Comparison of ENCODE assay signal across 9 cellular contexts in the genomic region with DNA sequence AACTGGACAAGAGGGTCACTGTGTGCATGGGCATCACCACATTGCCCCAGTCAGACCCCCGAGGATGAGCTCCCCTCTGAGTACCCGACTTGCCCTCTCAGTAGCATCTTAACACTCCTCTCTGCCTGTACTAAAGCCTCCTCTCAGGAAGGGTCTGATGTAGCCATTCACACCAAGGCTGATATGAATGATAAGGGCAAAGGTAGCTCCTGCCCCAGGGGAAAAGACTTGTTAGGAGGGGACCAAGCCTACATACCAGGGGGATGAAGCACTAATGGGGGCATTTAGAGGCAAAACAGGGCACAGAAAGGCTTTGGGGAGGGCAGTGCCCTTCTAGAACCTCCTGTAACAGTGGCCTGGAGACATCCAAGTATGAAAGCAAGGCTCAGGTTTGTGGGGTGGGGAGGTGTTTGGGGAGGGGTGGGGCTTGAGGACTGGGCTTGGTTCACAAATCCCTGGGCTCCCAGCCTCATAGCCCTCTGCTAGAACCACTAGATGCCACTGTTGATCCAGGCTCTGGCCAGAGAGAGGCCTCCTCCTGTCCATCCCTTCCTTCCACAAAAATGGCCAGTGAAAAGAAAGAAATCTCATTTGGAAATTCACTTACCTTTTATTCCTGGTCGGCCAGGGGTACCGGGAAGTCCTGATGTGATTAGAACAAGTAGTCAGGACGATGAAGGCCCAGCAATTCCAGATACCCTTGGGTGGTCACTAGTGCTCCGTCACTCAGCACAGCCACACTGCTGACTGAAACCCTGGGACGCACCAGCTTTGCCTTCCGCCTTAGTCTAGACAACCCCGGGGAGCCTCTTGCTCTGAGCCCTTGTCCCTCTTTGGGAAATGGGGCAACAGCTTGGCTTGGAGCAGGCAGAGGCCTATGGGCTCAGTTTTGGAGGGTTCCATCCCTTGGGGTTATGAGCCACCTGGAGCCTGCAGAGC. TPM values are rescaled to one million over a fixed set of nuclear protein-coding genes. Genes with fewer than 3 reads are reported as not detected.
DNase-seq lines count a peak whose midpoint lies in the region; ATAC-seq and TF ChIP-seq lines count a peak whose summit lies in the region.
"Had no signal": no experiment of that assay in that cellular context is flagged by ENCODE, and none has a peak within 500 bp of the region (broad histone marks: within the 10 kb centered on the region; RNA-seq: fewer than 3 reads in every experiment).

No MANE protein-coding gene starts in this region.

- ATAC-seq in HG02588 (IDR thresholded peaks at IDR 0.05; ENCODE audit: unreplicated experiment) (no peak), GM21390 (IDR thresholded peaks at IDR 0.05; ENCODE audit: unreplicated experiment) (no peak)

- H2AFZ ChIP-seq in GM23248 (no peak overlapping the region), SK-N-SH (ENCODE audit: low read depth) (no peak overlapping the region)

- peak; percentile 89 for TF ChIP-seq RAD21 in SK-N-SH (IDR thresholded peaks at IDR 0.05; ENCODE audit: low read length)

- in situ Hi-C loops in GM23248 (cut with MboI), result loop anchor here (5.0 to 10.0 kb wide), 2 partner anchors 159 to 302 kb away; no protein-coding TSS in a partner anchor

- CTCF ChIA-PET in BJ (lab: Yijun Ruan, JAX), result interaction anchor here (0.6 to 4.4 kb wide), 28 partner anchors 8 to 306 kb away, joined by 3 to 50 read pairs (median 4); a partner anchor contains a TSS
- CTCF ChIA-PET in SK-N-SH (lab: Yijun Ruan, JAX), result interaction anchor here (0.6 to 3.2 kb wide), 20 partner anchors 10 to 229 kb away, joined by 3 to 11 read pairs (median 4); a partner anchor contains a TSS

- H3F3A ChIP-seq in GM23248 (ENCODE audit: insufficient read depth), result no peaks in the 10 kb centered on the region
- no peaks in the 10 kb centered on the region for H3F3A ChIP-seq in SK-N-SH (replicated peaks; ENCODE audit: insufficient read depth)

- H3K36me3 ChIP-seq in BJ (ENCODE audit: control insufficient read depth, insufficient read depth, low read length), result no peaks in the 10 kb centered on the region
- no peaks in the 10 kb centered on the region for H3K36me3 ChIP-seq in GM23248 (ENCODE audit: low read depth)
- H3K36me3 ChIP-seq in SK-N-SH (replicated peaks in 1 of 2; ENCODE audit: control insufficient read depth in 1 of 2, insufficient read depth in 2 of 2, low read length in 1 of 2), result no peaks in the 10 kb centered on the region

- POLR2A ChIA-PET in BJ (lab: Charles Lee), result no interaction called here
- POLR2A ChIA-PET in SK-N-SH (lab: Yijun Ruan, JAX), result interaction anchor here (1.0 kb wide), 1 partner anchor 77 kb away, joined by 4 read pairs; a partner anchor contains a TSS

- TF ChIP-seq CTCF in BJ (IDR thresholded peaks at IDR 0.05; ENCODE audit: insufficient read depth, low read depth, low read length), result peak; percentile 88
- TF ChIP-seq CTCF in SK-N-SH (IDR thresholded peaks at IDR 0.05), result peak; percentile 77

- H3K9me2 ChIP-seq in GM23248 (ENCODE audit: insufficient read depth) (no peaks in the 10 kb centered on the region), SK-N-SH (no peaks in the 10 kb centered on the region)

- no peaks in the 10 kb centered on the region for H4K20me1 ChIP-seq in GM23248 (ENCODE audit: insufficient read depth)
- no peaks in the 10 kb centered on the region for H4K20me1 ChIP-seq in SK-N-SH (ENCODE audit: insufficient read depth)

- no peak overlapping the region for H3K4me3 ChIP-seq in BJ (ENCODE audit: low read depth, low read length)
- no peak overlapping the region for H3K4me3 ChIP-seq in GM23248
- H3K4me3 ChIP-seq in SK-N-SH (ENCODE audit: low read depth in 2 of 2, low read length in 1 of 2), result no peak overlapping the region

- H3K4me2 ChIP-seq in GM23248 (ENCODE audit: unreplicated experiment) (no peak overlapping the region), SK-N-SH (no peak overlapping the region)
- H3K4me2 ChIP-seq: KMS-11 had no signal

- peaks cover 15% of the 10 kb centered on the region for H3K4me1 ChIP-seq in GM23248 (ENCODE audit: insufficient read depth)
- H3K4me1 ChIP-seq in SK-N-SH (ENCODE audit: control insufficient read depth in 1 of 2, insufficient read depth in 2 of 2, low read depth in 1 of 2, low read length in 1 of 2), result peaks cover 0 to 2% of the 10 kb centered on the region in 2 experiments; a peak in 1 of 4 replicates

- no peak overlapping the region for H3K9ac ChIP-seq in GM23248
- no peak overlapping the region for H3K9ac ChIP-seq in SK-N-SH
- H3K9ac ChIP-seq: KMS-11 had no signal

- no peak overlapping the region for H3K27ac ChIP-seq in GM23248
- no peak overlapping the region for H3K27ac ChIP-seq in SK-N-SH (ENCODE audit: low read depth in 2 of 2, low read length in 1 of 2)
- H3K27ac ChIP-seq: KMS-11 had no signal

- WGBS in GM23248 (ENCODE audit: low coverage in 1 of 2, low lambda C conversion rate in 2 of 2, missing lambda C conversion rate in 2 of 2), 2 experiments, result 64 to 68% methylated on average over 9 of the region's 9 CpGs
- 64% methylated on average over 8 of the region's 9 CpGs for WGBS in SK-N-SH (ENCODE audit: low lambda C conversion rate)

- TF ChIP-seq EP300 in SK-N-SH (IDR thresholded peaks at IDR 0.05; ENCODE audit: borderline replicate concordance in 1 of 2, low read depth in 1 of 2, low read length in 1 of 2), result no peak

- DNase-seq in BJ (ENCODE audit: low read depth) (no peak), GM23248 (peak; percentile 89), SK-N-SH (peak; percentile 74), foreskin melanocyte (peak; percentile 45), posterior cingulate gyrus (peak in 6 of 10 donors; percentile 57 to 92 (median 65))
- no peak for DNase-seq in stimulated activated naive CD4-positive, alpha-beta T cell (lab: John Stamatoyannopoulos, UW)

- H3K27me3 ChIP-seq in BJ (ENCODE audit: control insufficient read depth, insufficient read depth, low read length) (no peaks in the 10 kb centered on the region), GM23248 (replicated peaks; ENCODE audit: insufficient read depth) (no peaks in the 10 kb centered on the region), SK-N-SH (ENCODE audit: insufficient read depth) (no peaks in the 10 kb centered on the region)

- H3K79me2 ChIP-seq in GM23248 (ENCODE audit: insufficient read depth) (no peaks in the 10 kb centered on the region), SK-N-SH (ENCODE audit: insufficient read depth) (no peaks in the 10 kb centered on the region)

- intact Hi-C loops in posterior cingulate gyrus (cut with DNase I), result loop anchor here (1.0 kb wide), 2 partner anchors 78 to 164 kb away; no protein-coding TSS in a partner anchor

- H3K9me3 ChIP-seq in GM23248 (ENCODE audit: low read depth) (no peaks in the 10 kb centered on the region), SK-N-SH (no peaks in the 10 kb centered on the region)

TF ChIP-seq in SK-N-SH, 30 proteins besides CTCF, POLR2A, EP300 and RAD21:
- TF ChIP-seq, protein P1, sequence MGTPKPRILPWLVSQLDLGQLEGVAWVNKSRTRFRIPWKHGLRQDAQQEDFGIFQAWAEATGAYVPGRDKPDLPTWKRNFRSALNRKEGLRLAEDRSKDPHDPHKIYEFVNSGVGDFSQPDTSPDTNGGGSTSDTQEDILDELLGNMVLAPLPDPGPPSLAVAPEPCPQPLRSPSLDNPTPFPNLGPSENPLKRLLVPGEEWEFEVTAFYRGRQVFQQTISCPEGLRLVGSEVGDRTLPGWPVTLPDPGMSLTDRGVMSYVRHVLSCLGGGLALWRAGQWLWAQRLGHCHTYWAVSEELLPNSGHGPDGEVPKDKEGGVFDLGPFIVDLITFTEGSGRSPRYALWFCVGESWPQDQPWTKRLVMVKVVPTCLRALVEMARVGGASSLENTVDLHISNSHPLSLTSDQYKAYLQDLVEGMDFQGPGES (IDR thresholded peaks at IDR 0.05; ENCODE audit: low read depth, low read length), result no peak
- TF ChIP-seq SMC3 (IDR thresholded peaks at IDR 0.05; ENCODE audit: low read depth, low read length), result peak; percentile 86

RNA-seq across cellular contexts. Expression of a gene that starts 40.3 kb away (rescaled TPM):
- polyA plus RNA-seq in BJ (2011; rRNA removed) (0.01 and 0.02 TPM in 2 replicates), GM23248 (2016; fragmentation: Nextera tagmentation; extraction: Ambion mirVana) (0.30 and 0.51 TPM in 2 replicates), SK-N-SH (2012; rRNA removed) (0.06 and 0.12 TPM in 2 replicates)
- polyA minus RNA-seq in BJ (2011; rRNA and poly(A)+ RNA removed), result 0.05 TPM in 2 replicates
- 0.25 TPM in 1 of 2 replicates, not detected in the other for total RNA-seq in GM23248 (2014; rRNA removed; shearing (Covaris generic))
- 0.05 and 0.08 TPM in 2 replicates for polyA plus RNA-seq in SK-N-SH (2012; cell fraction: cytosol; rRNA removed)
- polyA plus RNA-seq in SK-N-SH (2012; cell fraction: nucleus; rRNA removed), result 0.21 and 0.29 TPM in 2 replicates

Comparison
In these comparisons a context has a peak if more than half of its experiments do, and no peak if none do; other contexts are left out.
1. DNase-seq: peak in GM23248 (single experiment), SK-N-SH (single experiment), foreskin melanocyte (single experiment) and posterior cingulate gyrus (6 of 10); none in BJ (single experiment) and stimulated activated naive CD4-positive, alpha-beta T cell (0 of 6).